In the genomic region with DNA sequence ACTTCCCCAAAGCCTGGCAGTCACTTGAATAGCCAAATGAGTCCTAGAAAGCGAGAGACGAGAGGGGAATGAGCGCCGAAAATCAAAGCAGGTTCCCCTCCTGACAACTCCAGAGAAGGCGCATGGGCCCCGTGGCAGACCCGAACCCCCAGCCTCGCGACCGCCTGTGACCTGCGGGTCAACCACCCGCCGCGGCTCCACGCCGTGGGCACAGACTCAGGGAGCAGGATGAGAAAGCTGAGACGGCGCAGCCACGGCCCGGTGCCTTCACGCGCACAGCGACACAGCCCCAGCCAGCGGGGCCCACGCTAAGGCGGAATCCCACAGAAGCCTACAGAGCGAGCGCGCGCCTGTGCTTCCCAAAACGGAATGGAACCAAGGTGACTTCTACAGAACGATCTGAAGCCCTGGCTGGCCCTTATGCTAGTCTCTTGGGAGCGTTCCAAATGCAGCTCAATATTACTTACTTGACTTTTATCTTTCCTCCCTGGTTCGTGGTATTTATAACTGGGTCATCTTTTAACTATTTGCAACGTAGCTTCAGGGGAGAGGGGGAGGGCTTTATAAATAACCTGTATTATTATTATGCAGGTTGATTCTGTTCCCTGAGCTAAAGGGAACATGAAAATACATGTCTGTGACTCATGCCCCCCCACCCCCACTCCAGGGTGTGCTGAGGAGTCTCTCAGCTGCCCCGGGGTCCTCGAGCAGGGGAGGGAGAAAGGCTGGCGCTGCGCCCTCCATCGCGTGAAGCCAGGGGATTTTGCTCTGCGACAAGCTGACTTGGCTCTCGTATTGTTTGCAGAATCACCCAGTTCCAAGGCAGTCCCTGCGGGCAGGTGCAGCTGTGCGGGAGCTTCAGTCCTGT, we compare ENCODE assay signal across 8 cellular contexts. TPM values are rescaled to one million over a fixed set of nuclear protein-coding genes. Genes with fewer than 3 reads are reported as not detected.
DNase-seq lines count a peak whose midpoint lies in the region; ATAC-seq and TF ChIP-seq lines count a peak whose summit lies in the region.

No MANE protein-coding gene starts in this region.

- H4K20me1 ChIP-seq in BLaER1 treated with 17β-estradiol and CSF1 and Interleukin-3, amounts not matched to agents 10 nM and 100 nM: peaks cover 0 to 46% (median 21%) of the 10 kb centered on the region in 11 experiments; a peak in 14 of 22 replicates

- no peak for TF ChIP-seq CTCF in esophagus squamous epithelium (IDR thresholded peaks at IDR 0.05)

- H3K4me2 ChIP-seq in BLaER1 treated with 17β-estradiol and CSF1 and Interleukin-3, amounts not matched to agents 10 nM and 100 nM: peak overlapping the region in 9 of 11 experiments; percentile 30 to 84 (median 48); a peak in 17 of 22 replicates

- H3K27ac ChIP-seq in BLaER1 treated with 17β-estradiol and CSF1 and Interleukin-3, amounts not matched to agents 10 nM and 100 nM: no peak overlapping the region
- no peak overlapping the region for H3K27ac ChIP-seq in iPS-20b (ENCODE audit: low read length)
- no peak overlapping the region for H3K27ac ChIP-seq in esophagus squamous epithelium

- peaks cover 27% of the 10 kb centered on the region for H3K4me1 Mint-ChIP-seq in activated T-cell treated with anti-CD3 and anti-CD28 coated beads, Interleukin-2, amount 50 U/mL, for 4 hours (ENCODE audit: low read depth)

- no peak for TF ChIP-seq POLR2A in esophagus squamous epithelium (IDR thresholded peaks at IDR 0.05)

- H3K27me3 ChIP-seq in BLaER1 treated with 17β-estradiol and CSF1 and Interleukin-3, amounts not matched to agents 10 nM and 100 nM: peaks cover 87 to 100% (median 97%) of the 10 kb centered on the region in 11 experiments
- H3K27me3 ChIP-seq in iPS-20b (ENCODE audit: insufficient read depth, low read length) (peaks cover 91% of the 10 kb centered on the region), esophagus squamous epithelium (peaks cover 9 to 100% (median 41%) of the 10 kb centered on the region in 4 donors)

- intact Hi-C loops in esophagus squamous epithelium (cut with DNase I): no loop called here

- peak overlapping the region in 3 of 10 experiments; percentile 22 to 27 (median 22); a peak in 4 of 20 replicates for H3K4me3 ChIP-seq in BLaER1 treated with 17β-estradiol and CSF1 and Interleukin-3, amounts not matched to agents 10 nM and 100 nM
- H3K4me3 ChIP-seq in iPS-20b (ENCODE audit: low read length) (peak overlapping the region; percentile 67), esophagus squamous epithelium (no peak overlapping the region)

- peaks cover 7 to 24% (median 19%) of the 10 kb centered on the region in 10 experiments; a peak in 16 of 20 replicates for H3K4me1 ChIP-seq in BLaER1 treated with 17β-estradiol and CSF1 and Interleukin-3, amounts not matched to agents 10 nM and 100 nM
- peaks cover 33% of the 10 kb centered on the region; the same call in 1 of the 2 replicates for H3K4me1 ChIP-seq in iPS-20b (ENCODE audit: insufficient read depth, low read length)
- peaks cover 0 to 39% (median 13%) of the 10 kb centered on the region in 3 donors for H3K4me1 ChIP-seq in esophagus squamous epithelium

- ATAC-seq in activated T-cell treated with anti-CD3 and anti-CD28 coated beads, Interleukin-2, amount 50 U/mL, for 4 hours: peak; percentile 41 to 44
- ATAC-seq in GM19351 (IDR thresholded peaks at IDR 0.05; ENCODE audit: unreplicated experiment): no peak
- ATAC-seq in GM19467 (IDR thresholded peaks at IDR 0.05; ENCODE audit: unreplicated experiment): no peak

- H3K36me3 Mint-ChIP-seq in activated T-cell treated with anti-CD3 and anti-CD28 coated beads, Interleukin-2, amount 50 U/mL, for 4 hours (ENCODE audit: insufficient read depth): no peaks in the 10 kb centered on the region

- no peaks in the 10 kb centered on the region for H3K36me3 ChIP-seq in BLaER1 treated with 17β-estradiol and CSF1 and Interleukin-3, amounts not matched to agents 10 nM and 100 nM
- H3K36me3 ChIP-seq in iPS-20b (ENCODE audit: insufficient read depth, low read depth, low read length) (no peaks in the 10 kb centered on the region), esophagus squamous epithelium (no peaks in the 10 kb centered on the region)

- 5 to 12% methylated on average over 11 to 15 of the region's 45 CpGs for WGBS in esophagus squamous epithelium, 2 donors

- peak; percentile 72 to 87 (median 83) for DNase-seq in NCI-H1417 (lab: John Stamatoyannopoulos, UW)
- DNase-seq in activated T-cell treated with anti-CD3 and anti-CD28 coated beads, Interleukin-2, amount 50 U/mL, for 4 hours: no peak
- DNase-seq in NCI-H82 treated with DMSO at 0.1 percent for 48 hours (lab: John Stamatoyannopoulos, UW; ENCODE audit: unreplicated experiment): no peak
- no peak for DNase-seq in esophagus squamous epithelium (lab: John Stamatoyannopoulos, UW)

- H3K27me3 Mint-ChIP-seq in activated T-cell treated with anti-CD3 and anti-CD28 coated beads, Interleukin-2, amount 50 U/mL, for 4 hours (ENCODE audit: low read depth): peaks cover 88% of the 10 kb centered on the region

- H3K9ac ChIP-seq in BLaER1 treated with 17β-estradiol and CSF1 and Interleukin-3, amounts not matched to agents 10 nM and 100 nM: no peak overlapping the region
- 0 out of 2 replicates have a peak overlapping the region, but pooled peaks have one; percentile 77 for H3K9ac ChIP-seq in iPS-20b (ENCODE audit: low read depth, low read length)

- H3K9me3 Mint-ChIP-seq in activated T-cell treated with anti-CD3 and anti-CD28 coated beads, Interleukin-2, amount 50 U/mL, for 4 hours: peaks cover 11% of the 10 kb centered on the region

- H3K9me3 ChIP-seq in BLaER1 treated with 17β-estradiol and CSF1 and Interleukin-3, amounts not matched to agents 10 nM and 100 nM (replicated peaks in 1 of 11): peaks cover 17 to 38% (median 19%) of the 10 kb centered on the region in 11 experiments
- H3K9me3 ChIP-seq in iPS-20b (ENCODE audit: insufficient read depth, low read depth, low read length) (no peaks in the 10 kb centered on the region), esophagus squamous epithelium (peaks cover 0 to 7% (median 5%) of the 10 kb centered on the region in 3 donors)

- peak overlapping the region; percentile 24 for H3K4me3 Mint-ChIP-seq in activated T-cell treated with anti-CD3 and anti-CD28 coated beads, Interleukin-2, amount 50 U/mL, for 4 hours

RNA-seq across cellular contexts. Expression of gene TSPEAR, which starts 1.7 kb away (rescaled TPM):
- total RNA-seq in activated T-cell treated with anti-CD3 and anti-CD28 coated beads, Interleukin-2, amount 50 U/mL, for 4 hours: not detected
- not detected for total RNA-seq in esophagus squamous epithelium

RNA-seq across cellular contexts. Expression of gene KRTAP10-12, which starts 12.7 kb away (rescaled TPM):
- not detected for total RNA-seq in activated T-cell treated with anti-CD3 and anti-CD28 coated beads, Interleukin-2, amount 50 U/mL, for 4 hours
- not detected for total RNA-seq in esophagus squamous epithelium

RNA-seq across cellular contexts. Expression of gene KRTAP12-1, which starts 27.7 kb away (rescaled TPM):
- total RNA-seq in activated T-cell treated with anti-CD3 and anti-CD28 coated beads, Interleukin-2, amount 50 U/mL, for 4 hours: not detected
- not detected for total RNA-seq in esophagus squamous epithelium

RNA-seq across cellular contexts. Expression of gene KRTAP12-2, which starts 42.9 kb away (rescaled TPM):
- not detected for total RNA-seq in activated T-cell treated with anti-CD3 and anti-CD28 coated beads, Interleukin-2, amount 50 U/mL, for 4 hours
- not detected for total RNA-seq in esophagus squamous epithelium

RNA-seq across cellular contexts. Expression of gene KRTAP12-3, which starts 51.9 kb away (rescaled TPM):
- total RNA-seq in activated T-cell treated with anti-CD3 and anti-CD28 coated beads, Interleukin-2, amount 50 U/mL, for 4 hours: not detected
- total RNA-seq in esophagus squamous epithelium: not detected

Comparison
In these comparisons a context has a peak if more than half of its experiments do, and no peak if none do; other contexts are left out.
1. DNase-seq: peak in NCI-H1417 (3 of 3); none in activated T-cell treated with anti-CD3 and anti-CD28 coated beads, Interleukin-2, amount 50 U/mL, for 4 hours (single experiment), NCI-H82 treated with DMSO at 0.1 percent for 48 hours (single experiment) and esophagus squamous epithelium (single experiment).
2. ATAC-seq: peak in activated T-cell treated with anti-CD3 and anti-CD28 coated beads, Interleukin-2, amount 50 U/mL, for 4 hours (2 of 2); none in GM19351 (single experiment) and GM19467 (single experiment).